Comparison of ENCODE assay signal across 8 cellular contexts in the genomic region with DNA sequence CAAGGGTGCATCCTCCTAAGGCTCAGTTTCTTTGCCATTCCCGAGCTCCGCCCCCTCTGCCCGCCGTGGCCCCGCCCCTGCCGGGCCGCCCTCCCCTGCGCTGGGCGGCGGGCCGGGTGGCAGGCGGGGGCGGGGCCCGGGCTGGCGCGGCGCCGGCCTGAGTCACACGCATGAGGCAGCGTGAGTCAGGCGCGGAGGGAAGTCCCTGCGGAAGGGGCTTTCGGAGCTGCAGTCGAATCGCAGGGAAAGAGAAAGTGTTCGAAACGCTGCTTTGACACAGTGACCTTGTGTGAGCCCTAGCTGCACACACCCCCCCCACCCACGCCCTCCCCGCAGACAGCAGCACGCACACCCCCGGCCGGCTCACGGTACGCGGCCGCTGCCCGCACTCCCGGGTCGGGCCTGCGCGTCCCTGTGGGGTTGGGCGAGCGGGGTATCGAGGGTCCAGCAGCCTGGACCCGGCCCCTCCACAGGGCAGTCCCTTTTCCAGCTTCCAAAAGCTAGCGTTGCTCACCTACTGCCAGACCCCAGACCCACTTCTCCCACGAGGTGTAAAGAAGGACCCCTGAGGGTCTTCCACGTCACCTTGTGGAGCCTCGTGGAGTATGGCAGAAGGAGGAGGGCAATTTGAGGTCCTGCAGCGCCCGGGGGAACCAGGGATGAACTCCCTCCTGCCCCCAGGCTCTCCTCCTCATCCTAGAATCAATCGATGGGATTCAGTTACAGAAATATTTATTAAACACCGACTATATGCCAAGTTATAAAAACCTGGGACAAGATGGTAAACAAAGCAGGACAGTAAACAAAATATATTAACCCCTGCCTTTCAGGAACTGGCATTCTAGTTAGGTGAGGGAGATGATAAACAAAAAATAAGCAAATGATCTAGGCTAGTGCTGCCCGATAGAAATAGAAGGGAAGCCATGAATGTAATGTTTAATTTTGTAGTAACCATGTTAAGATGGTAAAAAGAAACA. TPM values are rescaled to one million over a fixed set of nuclear protein-coding genes. Genes with fewer than 3 reads are reported as not detected.
A peak's percentile ranks its signal among the peaks of the same experiment; 100 is the strongest.
DNase-seq lines count a peak whose midpoint lies in the region; ATAC-seq and TF ChIP-seq lines count a peak whose summit lies in the region.

No MANE protein-coding gene starts in this region.

- TF ChIP-seq CTCF in lower leg skin (IDR thresholded peaks at IDR 0.05): no peak

- peaks cover 0 to 7% (median 0%) of the 10 kb centered on the region in 11 experiments; a peak in 2 of 22 replicates for H3K9me3 ChIP-seq in BLaER1 treated with 17β-estradiol and CSF1 and Interleukin-3, amounts not matched to agents 10 nM and 100 nM (replicated peaks in 1 of 11)

- intact Hi-C loops in lower leg skin (cut with DNase I; ENCODE audit: low total_unique reads): no loop called here

- H3K4me3 ChIP-seq in BLaER1 treated with 17β-estradiol and CSF1 and Interleukin-3, amounts not matched to agents 10 nM and 100 nM: peak overlapping the region; percentile 54 to 77 (median 64)
- H3K4me3 ChIP-seq in lower leg skin (ENCODE audit: low read depth, poor library complexity, severe bottlenecking): peak overlapping the region; percentile 43

- DNase-seq in NCI-H748 treated with DMSO at 0.1 percent for 48 hours (lab: John Stamatoyannopoulos, UW) (peak; percentile 87), dermis microvascular lymphatic vessel endothelial cell (ENCODE audit: low read depth in 2 of 2) (peak; percentile 93 to 96), lower leg skin (ENCODE audit: low spot score in 2 of 2) (peak; percentile 91 to 99)
- DNase-seq in activated CD4-positive, alpha-beta T cell treated with anti-CD3 and anti-CD28 coated beads, Interleukin-2, amount 50 U/mL, for 48 hours: peak; percentile 94
- peak; percentile 95 to 96 for DNase-seq in stimulated activated CD4-positive, alpha-beta T cell treated with anti-CD3 and anti-CD28 coated beads, Interleukin-4, amount 100 ng/mL, for 4 hours

- peaks cover 45 to 86% (median 62%) of the 10 kb centered on the region in 10 experiments for H3K4me1 ChIP-seq in BLaER1 treated with 17β-estradiol and CSF1 and Interleukin-3, amounts not matched to agents 10 nM and 100 nM

- H3K27ac ChIP-seq in BLaER1 treated with 17β-estradiol and CSF1 and Interleukin-3, amounts not matched to agents 10 nM and 100 nM: peak overlapping the region; percentile 81 to 98 (median 94)

- H4K20me1 ChIP-seq in BLaER1 treated with 17β-estradiol and CSF1 and Interleukin-3, amounts not matched to agents 10 nM and 100 nM: no peaks in the 10 kb centered on the region

- H3K9ac ChIP-seq in BLaER1 treated with 17β-estradiol and CSF1 and Interleukin-3, amounts not matched to agents 10 nM and 100 nM: peak overlapping the region; percentile 82 to 94 (median 90)

- peak overlapping the region; percentile 94 to 98 (median 98) for H3K4me2 ChIP-seq in BLaER1 treated with 17β-estradiol and CSF1 and Interleukin-3, amounts not matched to agents 10 nM and 100 nM

- 2% methylated on average over 22 to 34 of the region's 55 CpGs for WGBS in lower leg skin, 2 donors

- no peaks in the 10 kb centered on the region for H3K27me3 ChIP-seq in BLaER1 treated with 17β-estradiol and CSF1 and Interleukin-3, amounts not matched to agents 10 nM and 100 nM

- no peaks in the 10 kb centered on the region for H3K36me3 ChIP-seq in BLaER1 treated with 17β-estradiol and CSF1 and Interleukin-3, amounts not matched to agents 10 nM and 100 nM

- peak; percentile 88 for ATAC-seq in GM19328 (IDR thresholded peaks at IDR 0.05; ENCODE audit: unreplicated experiment)
- ATAC-seq in HG03460 (IDR thresholded peaks at IDR 0.05; ENCODE audit: unreplicated experiment): peak; percentile 84

- peak in 1 of 2 donors; percentile 59 for TF ChIP-seq POLR2A in lower leg skin (IDR thresholded peaks at IDR 0.05)

RNA-seq across cellular contexts. Expression of a gene that starts 12.4 kb away (rescaled TPM):
- total RNA-seq in dermis microvascular lymphatic vessel endothelial cell (45.8 and 82.8 TPM in 2 replicates), lower leg skin (100 to 1,000 TPM; 134 to 188 (median 167) TPM)

RNA-seq across cellular contexts. Expression of a gene that starts 24.6 kb away (rescaled TPM):
- total RNA-seq in dermis microvascular lymphatic vessel endothelial cell (18.0 and 19.8 TPM in 2 replicates), lower leg skin (10 to 100 TPM; 34.3 to 92.2 (median 57.1) TPM)

Comparison
In these comparisons a context has a peak if more than half of its experiments do, and no peak if none do; other contexts are left out.
1. Peak in every context shown above with its lines: DNase-seq, ATAC-seq, H3K4me3 ChIP-seq and H3K27ac ChIP-seq.